Comparison of ENCODE assay signal across 8 cellular contexts in genomic region chr9:63812822-63813221, GRCh38.
DNase-seq lines count a peak whose midpoint lies in the region; ATAC-seq and TF ChIP-seq lines count a peak whose summit lies in the region.
"Not testable (repeated sequence)": the region's sequence is repeated elsewhere in the genome, so short reads cannot be mapped to it uniquely, and the experiment has no call there.

No MANE protein-coding gene starts in this region.

- CTCF ChIA-PET in activated B cell treated with CpG ODN at 0.5 μM for 24 hours (lab: Charles Lee): not testable (repeated sequence)

- ATAC-seq in GM19328 (IDR thresholded peaks at IDR 0.05; ENCODE audit: unreplicated experiment) (peak; percentile 58), GM21576 (IDR thresholded peaks at IDR 0.05; ENCODE audit: unreplicated experiment) (peak; percentile 68), HG02884 (IDR thresholded peaks at IDR 0.05; ENCODE audit: unreplicated experiment) (peak; percentile 58), HG03439 (IDR thresholded peaks at IDR 0.05; ENCODE audit: unreplicated experiment) (peak; percentile 56), activated B cell treated with CpG ODN at 0.5 μM for 24 hours (ENCODE audit: low read depth) (peak; percentile 47), Right ventricle myocardium inferior (peak; percentile 56)
- ATAC-seq in naive thymus-derived CD8-positive, alpha-beta T cell: peak; percentile 71 to 73

- not testable (repeated sequence) for H3K4me3 Mint-ChIP-seq in activated B cell treated with CpG ODN at 0.5 μM for 24 hours
- H3K4me3 Mint-ChIP-seq in naive thymus-derived CD8-positive, alpha-beta T cell: peak overlapping the region in 1 of 10 donors; percentile 68

- POLR2A ChIA-PET in activated B cell treated with CpG ODN at 0.5 μM for 24 hours (lab: Charles Lee); naive thymus-derived CD8-positive, alpha-beta T cell (lab: Charles Lee): not testable (repeated sequence)

- H3K27me3 Mint-ChIP-seq in activated B cell treated with CpG ODN at 0.5 μM for 24 hours: not testable (repeated sequence)
- peaks cover 7 to 34% (median 14%) of the 10 kb centered on the region in 5 donors for H3K27me3 Mint-ChIP-seq in naive thymus-derived CD8-positive, alpha-beta T cell

- not testable (repeated sequence) for H3K36me3 Mint-ChIP-seq in activated B cell treated with CpG ODN at 0.5 μM for 24 hours (ENCODE audit: low read depth)
- peaks cover 3 to 12% (median 9%) of the 10 kb centered on the region in 3 donors for H3K36me3 Mint-ChIP-seq in naive thymus-derived CD8-positive, alpha-beta T cell

- intact Hi-C loops in activated B cell treated with CpG ODN at 0.5 μM for 24 hours (cut with micrococcal nuclease); Right ventricle myocardium inferior (cut with DNase I): not testable (repeated sequence)

- peaks cover 10% of the 10 kb centered on the region for H3K4me1 Mint-ChIP-seq in activated B cell treated with CpG ODN at 0.5 μM for 24 hours
- peaks cover 12% of the 10 kb centered on the region in 4 donors for H3K4me1 Mint-ChIP-seq in naive thymus-derived CD8-positive, alpha-beta T cell

- TF ChIP-seq CTCF in activated B cell treated with CpG ODN at 0.5 μM for 24 hours (IDR thresholded peaks at IDR 0.05): not testable (repeated sequence)

- peak; percentile 78 for DNase-seq in Daoy (ENCODE audit: low read depth)
- not testable (repeated sequence) for DNase-seq in activated B cell treated with CpG ODN at 0.5 μM for 24 hours; Right ventricle myocardium inferior (ENCODE audit: missing footprints); naive thymus-derived CD8-positive, alpha-beta T cell

- peaks cover 14% of the 10 kb centered on the region for H3K9me3 Mint-ChIP-seq in activated B cell treated with CpG ODN at 0.5 μM for 24 hours
- H3K9me3 Mint-ChIP-seq in naive thymus-derived CD8-positive, alpha-beta T cell: peaks cover 0 to 53% (median 21%) of the 10 kb centered on the region in 9 donors

- H3K27ac Mint-ChIP-seq in activated B cell treated with CpG ODN at 0.5 μM for 24 hours; naive thymus-derived CD8-positive, alpha-beta T cell: not testable (repeated sequence)
